In the genomic region with DNA sequence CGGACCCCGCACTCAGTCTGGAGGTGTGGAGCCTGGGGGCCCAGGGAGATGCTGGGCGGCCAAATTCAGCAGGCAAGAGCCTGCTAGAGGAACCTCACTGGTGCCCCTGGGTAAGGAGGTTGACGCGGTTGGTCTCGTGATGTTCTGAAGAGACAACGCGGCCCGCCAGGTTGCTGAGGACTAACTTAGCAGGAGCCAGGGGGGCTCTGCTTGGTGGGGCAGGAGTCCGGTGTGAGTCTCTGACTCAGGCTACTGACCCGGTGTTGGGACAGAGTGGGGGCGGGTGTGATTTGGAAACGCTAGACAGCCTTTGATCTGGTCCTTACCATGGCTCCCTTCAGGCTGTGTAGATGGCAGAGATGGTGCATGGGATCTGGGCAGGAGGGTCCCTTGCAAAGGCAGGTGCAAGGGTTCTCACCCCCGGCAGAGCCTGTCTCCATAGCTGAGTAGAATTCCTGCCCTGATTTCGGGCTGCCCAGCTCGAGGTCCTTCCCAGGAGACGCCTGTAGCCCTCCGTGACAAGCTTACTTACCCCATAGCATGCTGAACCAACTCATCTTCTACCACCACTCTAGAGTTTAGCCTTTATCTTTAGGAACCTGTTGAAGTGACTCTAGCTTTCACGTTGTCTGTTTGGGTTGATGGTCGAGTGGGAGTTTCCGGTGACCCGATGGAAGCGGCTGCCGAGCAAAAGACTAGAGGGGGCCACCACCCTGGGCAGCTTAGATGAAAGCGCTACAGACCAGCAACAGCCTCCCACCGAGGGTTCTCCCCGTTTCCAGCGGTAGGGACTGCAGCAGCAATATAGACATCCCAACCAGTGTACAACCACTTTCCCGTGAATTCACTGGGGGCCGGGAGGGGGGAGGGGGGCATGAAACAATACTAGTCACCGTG, we compare ENCODE assay signal across 26 cellular contexts. TPM values are rescaled to one million over a fixed set of nuclear protein-coding genes. Genes with fewer than 3 reads are reported as not detected.
"Had no signal": no experiment of that assay in that cellular context is flagged by ENCODE, and none has a peak within 500 bp of the region (broad histone marks: within the 10 kb centered on the region; RNA-seq: fewer than 3 reads in every experiment).

No MANE protein-coding gene starts in this region.

- H3K27me3 ChIP-seq: SJCRH30 had no signal

- H3K4me2 ChIP-seq: KMS-11 had no signal

- H3K4me3 ChIP-seq: K562, SJCRH30 had no signal

- H3K27ac ChIP-seq: KMS-11, RWPE1, SJCRH30 had no signal

- ATAC-seq: K562, Panc1, PC-3, Right ventricle myocardium inferior, SK-N-SH treated with all-trans-retinoic acid at 6 μM for 48 hours had no signal

- H3K4me1 ChIP-seq: SJCRH30 had no signal

- DNase-seq: Kasumi-1, MM.1S, NCI-H1092 treated with DMSO at 0.1 percent for 48 hours, NCI-H1436, NCI-H187, NCI-H2029, NCI-H2081 treated with DMSO at 0.1 percent for 48 hours, NCI-H2171, NCI-H226, NCI-H446, NCI-H510A, NCI-H524 treated with DMSO at 0.1 percent for 48 hours, NCI-H69, NCI-H774, PC-3, SHP77 treated with DMSO at 0.1 percent for 48 hours, SJCRH30 had no signal

- H3K9me3 ChIP-seq: SJCRH30 had no signal

RNA-seq across cellular contexts. Expression of gene KCNC1, which starts 38.4 kb away (rescaled TPM):
- total RNA-seq: K562, M059J, OCI-LY7, PC-3, Right ventricle myocardium inferior had no signal

RNA-seq across cellular contexts. Expression of gene MYOD1, which starts 53.6 kb away (rescaled TPM):
- total RNA-seq: K562, OCI-LY7, PC-3 had no signal
- polyA plus RNA-seq: IgD-negative memory B cell, K562 had no signal
